8 cellular contexts compared by ENCODE assay signal in the genomic region with DNA sequence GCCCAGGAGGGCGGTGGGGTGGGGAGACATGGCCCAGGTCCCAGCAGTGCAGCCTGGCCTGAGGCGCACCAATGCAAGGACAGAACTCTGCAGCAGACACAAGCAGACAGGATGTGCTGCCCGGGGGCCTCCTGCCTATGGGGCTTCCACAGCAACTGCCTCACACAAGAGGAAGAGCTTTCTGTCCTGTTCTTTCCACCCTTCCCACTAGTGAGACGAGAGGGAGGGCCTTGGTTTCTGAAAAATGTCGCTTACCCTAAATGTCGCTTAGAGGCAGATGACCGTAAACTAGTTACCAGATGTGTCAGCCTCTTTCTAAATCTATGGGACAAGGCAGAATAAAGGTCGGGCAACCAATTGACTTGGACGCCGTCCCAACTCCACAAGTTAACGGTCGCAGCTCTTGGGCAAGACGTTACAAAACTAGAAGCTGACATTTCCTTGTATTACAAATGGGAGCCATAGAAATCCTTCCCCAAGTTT. TPM values are rescaled to one million over a fixed set of nuclear protein-coding genes. Genes with fewer than 3 reads are reported as not detected.
A peak's percentile ranks its signal among the peaks of the same experiment; 100 is the strongest.
DNase-seq lines count a peak whose midpoint lies in the region; ATAC-seq and TF ChIP-seq lines count a peak whose summit lies in the region.

A gene with protein sequence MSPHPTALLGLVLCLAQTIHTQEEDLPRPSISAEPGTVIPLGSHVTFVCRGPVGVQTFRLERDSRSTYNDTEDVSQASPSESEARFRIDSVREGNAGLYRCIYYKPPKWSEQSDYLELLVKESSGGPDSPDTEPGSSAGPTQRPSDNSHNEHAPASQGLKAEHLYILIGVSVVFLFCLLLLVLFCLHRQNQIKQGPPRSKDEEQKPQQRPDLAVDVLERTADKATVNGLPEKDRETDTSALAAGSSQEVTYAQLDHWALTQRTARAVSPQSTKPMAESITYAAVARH (minus strand): TSS at position 157 of the 483 bp plus-strand sequence. CDS start 127 bp downstream, at position 30.

- H3K27ac Mint-ChIP-seq in activated T-helper 1 cell treated with anti-CD3 and anti-CD28 coated beads, Interleukin-12 subunit alpha, Interleukin-12 subunit beta, Interleukin-2, Interleukin-4 antibody, amounts not matched to agents 30 ng/mL and 10 ng/mL and 1 ng/mL, durations not matched to agents 14 hours and 24 hours and 36 hours, result peak within 1 kb of the TSS; percentile 84
- peak within 1 kb of the TSS; percentile 96 for H3K27ac Mint-ChIP-seq in stimulated activated naive B cell treated with anti-CD40 and anti-IgM and Interleukin-4, amounts not matched to agents 10 μg/mL and 1 μg/mL and 100 μg/mL, for 72 hours

- peak within 1 kb of the TSS; percentile 88 for H3K4me3 Mint-ChIP-seq in activated T-helper 1 cell treated with anti-CD3 and anti-CD28 coated beads, Interleukin-12 subunit alpha, Interleukin-12 subunit beta, Interleukin-2, Interleukin-4 antibody, amounts not matched to agents 30 ng/mL and 10 ng/mL and 1 ng/mL, durations not matched to agents 14 hours and 24 hours and 36 hours
- H3K4me3 Mint-ChIP-seq in stimulated activated naive B cell treated with anti-CD40 and anti-IgM and Interleukin-4, amounts not matched to agents 10 μg/mL and 1 μg/mL and 100 μg/mL, for 72 hours, result peak within 1 kb of the TSS; percentile 88 to 89

- ATAC-seq in stimulated activated naive B cell treated with anti-CD40 and anti-IgM and Interleukin-4, amounts not matched to agents 10 μg/mL and 1 μg/mL and 100 μg/mL, for 72 hours (replicated peaks), result peak; percentile 76 to 83
- ATAC-seq in HG03159 (IDR thresholded peaks at IDR 0.05; ENCODE audit: unreplicated experiment) (no peak), GM21723 (IDR thresholded peaks at IDR 0.05; ENCODE audit: unreplicated experiment) (no peak), GM21447 (IDR thresholded peaks at IDR 0.05; ENCODE audit: unreplicated experiment) (no peak)

- peaks cover 6% of the 10 kb centered on the region for H3K36me3 Mint-ChIP-seq in activated T-helper 1 cell treated with anti-CD3 and anti-CD28 coated beads, Interleukin-12 subunit alpha, Interleukin-12 subunit beta, Interleukin-2, Interleukin-4 antibody, amounts not matched to agents 30 ng/mL and 10 ng/mL and 1 ng/mL, durations not matched to agents 14 hours and 24 hours and 36 hours (ENCODE audit: low read depth)
- H3K36me3 Mint-ChIP-seq in stimulated activated naive B cell treated with anti-CD40 and anti-IgM and Interleukin-4, amounts not matched to agents 10 μg/mL and 1 μg/mL and 100 μg/mL, for 72 hours, result peaks cover 1 to 4% of the 10 kb centered on the region in 2 donors

- H2AFZ ChIP-seq in OCI-LY1 (ENCODE audit: low read length), result no peak within 1 kb of the TSS

- no peaks in the 10 kb centered on the region for H3F3A ChIP-seq in OCI-LY1 (ENCODE audit: insufficient read depth, low read length)

- peaks cover 8% of the 10 kb centered on the region for H3K9me3 Mint-ChIP-seq in activated T-helper 1 cell treated with anti-CD3 and anti-CD28 coated beads, Interleukin-12 subunit alpha, Interleukin-12 subunit beta, Interleukin-2, Interleukin-4 antibody, amounts not matched to agents 30 ng/mL and 10 ng/mL and 1 ng/mL, durations not matched to agents 14 hours and 24 hours and 36 hours
- no peaks in the 10 kb centered on the region for H3K9me3 Mint-ChIP-seq in stimulated activated naive B cell treated with anti-CD40 and anti-IgM and Interleukin-4, amounts not matched to agents 10 μg/mL and 1 μg/mL and 100 μg/mL, for 72 hours

- no peaks in the 10 kb centered on the region for H3K79me2 ChIP-seq in OCI-LY1 (ENCODE audit: insufficient read depth, low read length)

- H3K4me3 ChIP-seq in OCI-LY1 (ENCODE audit: low read depth, low read length, poor library complexity, severe bottlenecking), result peak within 1 kb of the TSS; percentile 22

- no peaks in the 10 kb centered on the region for H3K9me3 ChIP-seq in OCI-LY1 (ENCODE audit: low read length)

- intact Hi-C loops in activated T-helper 1 cell treated with anti-CD3 and anti-CD28 coated beads, Interleukin-12 subunit alpha, Interleukin-12 subunit beta, Interleukin-2, Interleukin-4 antibody, amounts not matched to agents 30 ng/mL and 10 ng/mL and 1 ng/mL, durations not matched to agents 14 hours and 24 hours and 36 hours (cut with micrococcal nuclease), result loop anchor here (1.0 to 2.0 kb wide), 2 partner anchors 14 to 23 kb away; no protein-coding TSS in a partner anchor

- H3K36me3 ChIP-seq in OCI-LY1 (ENCODE audit: insufficient read depth, low read length), result no peaks in the 10 kb centered on the region

- H3K27ac ChIP-seq in OCI-LY1 (ENCODE audit: low read depth, low read length, poor library complexity, severe bottlenecking) (no peak within 1 kb of the TSS), layer of hippocampus (ENCODE audit: low read depth, low read length) (peak within 1 kb of the TSS; percentile 30)

- H3K9me2 ChIP-seq in OCI-LY1 (ENCODE audit: low read depth, low read length), result no peaks in the 10 kb centered on the region

- TF ChIP-seq CTCF in OCI-LY1 (IDR thresholded peaks at IDR 0.05; ENCODE audit: low read length), result no peak

- H4K20me1 ChIP-seq in OCI-LY1 (ENCODE audit: insufficient read depth, low read length), result no peaks in the 10 kb centered on the region

- peaks cover 4% of the 10 kb centered on the region; the same call in 1 of the 2 replicates for H3K27me3 ChIP-seq in OCI-LY1 (ENCODE audit: insufficient read depth, low read length)
- no peaks in the 10 kb centered on the region for H3K27me3 ChIP-seq in layer of hippocampus (ENCODE audit: control insufficient read depth, insufficient read depth, low read length)

- H3K4me1 ChIP-seq in OCI-LY1 (ENCODE audit: insufficient read depth, low read length, severe bottlenecking), result peaks cover 22% of the 10 kb centered on the region

- peaks cover 61% of the 10 kb centered on the region for H3K4me1 Mint-ChIP-seq in activated T-helper 1 cell treated with anti-CD3 and anti-CD28 coated beads, Interleukin-12 subunit alpha, Interleukin-12 subunit beta, Interleukin-2, Interleukin-4 antibody, amounts not matched to agents 30 ng/mL and 10 ng/mL and 1 ng/mL, durations not matched to agents 14 hours and 24 hours and 36 hours (ENCODE audit: low read depth)
- H3K4me1 Mint-ChIP-seq in stimulated activated naive B cell treated with anti-CD40 and anti-IgM and Interleukin-4, amounts not matched to agents 10 μg/mL and 1 μg/mL and 100 μg/mL, for 72 hours, result peaks cover 49 to 83% of the 10 kb centered on the region in 2 donors

- H3K4me2 ChIP-seq in OCI-LY1 (ENCODE audit: low read length), result peak within 1 kb of the TSS; percentile 16; the same call in 1 of the 2 replicates

- peaks cover 13% of the 10 kb centered on the region for H3K27me3 Mint-ChIP-seq in activated T-helper 1 cell treated with anti-CD3 and anti-CD28 coated beads, Interleukin-12 subunit alpha, Interleukin-12 subunit beta, Interleukin-2, Interleukin-4 antibody, amounts not matched to agents 30 ng/mL and 10 ng/mL and 1 ng/mL, durations not matched to agents 14 hours and 24 hours and 36 hours (ENCODE audit: insufficient read depth)
- no peaks in the 10 kb centered on the region for H3K27me3 Mint-ChIP-seq in stimulated activated naive B cell treated with anti-CD40 and anti-IgM and Interleukin-4, amounts not matched to agents 10 μg/mL and 1 μg/mL and 100 μg/mL, for 72 hours

- DNase-seq in activated T-helper 1 cell treated with anti-CD3 and anti-CD28 coated beads, Interleukin-12 subunit alpha, Interleukin-12 subunit beta, Interleukin-2, Interleukin-4 antibody, amounts not matched to agents 30 ng/mL and 10 ng/mL and 1 ng/mL, durations not matched to agents 14 hours and 24 hours and 36 hours (ENCODE audit: low spot score), result peak; percentile 37
- DNase-seq in stimulated activated naive B cell treated with anti-CD40 and anti-IgM and Interleukin-4, amounts not matched to agents 10 μg/mL and 1 μg/mL and 100 μg/mL, for 72 hours, result peak; percentile 37
- no peak for DNase-seq in epidermal melanocyte (ENCODE audit: insufficient read length, low spot score)

- H3K9ac ChIP-seq in OCI-LY1 (ENCODE audit: low read length), result no peak within 1 kb of the TSS; the same call in 1 of the 2 replicates

RNA-seq across cellular contexts. Expression of the gene that starts here (rescaled TPM):
- 9.2 and 9.4 TPM in 2 replicates for total RNA-seq in activated T-helper 1 cell treated with anti-CD3 and anti-CD28 coated beads, Interleukin-12 subunit alpha, Interleukin-12 subunit beta, Interleukin-2, Interleukin-4 antibody, amounts not matched to agents 30 ng/mL and 10 ng/mL and 1 ng/mL, durations not matched to agents 14 hours and 24 hours and 36 hours

Comparison
In these comparisons a context has a peak if more than half of its experiments do, and no peak if none do; other contexts are left out.
1. ATAC-seq: peak in stimulated activated naive B cell treated with anti-CD40 and anti-IgM and Interleukin-4, amounts not matched to agents 10 μg/mL and 1 μg/mL and 100 μg/mL, for 72 hours (2 of 2); none in HG03159 (single experiment), GM21723 (single experiment) and GM21447 (single experiment).